ENCODE assay signal across 7 cellular contexts in the genomic region with DNA sequence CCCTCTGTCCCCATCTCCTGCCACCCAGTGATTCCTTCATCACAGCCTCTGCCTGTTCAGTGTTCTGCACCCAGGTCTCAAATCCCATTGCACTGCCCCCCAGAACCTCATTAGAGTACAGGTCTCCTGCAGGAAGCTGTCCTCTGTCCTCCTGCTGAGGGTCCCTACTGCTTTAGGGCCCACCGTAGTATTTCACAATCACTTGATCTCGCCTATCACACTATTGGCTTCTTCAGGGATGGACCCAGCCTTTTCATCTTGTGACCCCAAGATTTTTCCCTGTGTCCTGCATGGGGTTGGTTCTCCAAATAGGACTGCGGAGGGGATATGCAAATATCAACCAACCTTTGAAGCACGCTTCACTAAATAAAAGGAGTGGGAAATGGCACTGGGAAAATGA.
"Had no signal": no experiment of that assay in that cellular context is flagged by ENCODE, and none has a peak within 500 bp of the region (broad histone marks: within the 10 kb centered on the region; RNA-seq: fewer than 3 reads in every experiment).

No MANE protein-coding gene starts in this region.

- DNase-seq: KBM-7, KG1 had no signal

- H3K27ac Mint-ChIP-seq: IgD-negative memory B cell had no signal

- H3K4me3 Mint-ChIP-seq: IgD-negative memory B cell had no signal

- H3K4me1 Mint-ChIP-seq: IgD-negative memory B cell had no signal

- H3K27ac ChIP-seq: HL-60, KMS-11 had no signal

- H3K27me3 Mint-ChIP-seq: IgD-negative memory B cell had no signal

- FAIRE-seq: HTR-8/SVneo, K562 had no signal

- H3K9ac ChIP-seq: KMS-11 had no signal

- H3K36me3 Mint-ChIP-seq: IgD-negative memory B cell had no signal

- H3K4me2 ChIP-seq: KMS-11 had no signal

- H3K4me3 ChIP-seq: K562 had no signal

- ATAC-seq: K562 had no signal
